19 cellular contexts compared by ENCODE assay signal in genomic region chr10:73424478-73424877, GRCh38. TPM values are rescaled to one million over a fixed set of nuclear protein-coding genes. Genes with fewer than 3 reads are reported as not detected.
DNase-seq lines count a peak whose midpoint lies in the region; ATAC-seq, FAIRE-seq and TF ChIP-seq lines count a peak whose summit lies in the region.
"Had no signal": no experiment of that assay in that cellular context is flagged by ENCODE, and none has a peak within 500 bp of the region (broad histone marks: within the 10 kb centered on the region; RNA-seq: fewer than 3 reads in every experiment).

No MANE protein-coding gene starts in this region.

- TF ChIP-seq POLR2A in HepG2 (IDR thresholded peaks at IDR 0.05; ENCODE audit: insufficient read depth in 1 of 2, low read depth in 2 of 2, low read length in 2 of 2) (no peak), tibial nerve (IDR thresholded peaks at IDR 0.05) (no peak)

- no TSS peak for BruUV-seq in HepG2 (replicated peaks; lab: Mats Ljungman, UMichigan)

- intact Hi-C loops in HepG2 (cut with micrococcal nuclease; ENCODE audit: unreplicated experiment): no loop called here

- H3K4me2 ChIP-seq in parathyroid adenoma (ENCODE audit: low read length) (peak overlapping the region; percentile 38), HepG2 (ENCODE audit: low read depth, low read length) (no peak overlapping the region)
- H3K4me2 ChIP-seq: A549 had no signal

- H3K27me3 ChIP-seq in parathyroid adenoma (ENCODE audit: control insufficient read depth, insufficient read depth, low read length) (no peaks in the 10 kb centered on the region), HepG2 (ENCODE audit: control insufficient read depth in 1 of 2, insufficient read depth in 2 of 2, low read length in 2 of 2) (no peaks in the 10 kb centered on the region), tibial nerve (no peaks in the 10 kb centered on the region)
- H3K27me3 ChIP-seq: BE2C had no signal

- peak; percentile 23 for DNase-seq in M059J (ENCODE audit: low read depth)
- peak; percentile 67 for DNase-seq in NCI-H69 (lab: John Stamatoyannopoulos, UW)
- peak; percentile 5 for DNase-seq in epithelial cell of prostate (ENCODE audit: low read depth, low spot score)
- no peak for DNase-seq in HepG2 (ENCODE audit: low spot score)
- no peak for DNase-seq in tibial nerve (ENCODE audit: low spot score in 2 of 2)
- DNase-seq: BE2C; CD4-positive, alpha-beta memory T cell; DMS79 treated with DMSO at 0.1 percent for 48 hours; EL; GDM1; GM23248; IMR-90 had no signal

- TF ChIP-seq RAD21 in HepG2 (CRISPR knock-in tag; IDR thresholded peaks at IDR 0.05): no peak

- H3K9ac ChIP-seq in parathyroid adenoma (no peak overlapping the region), HepG2 (ENCODE audit: insufficient read depth, low read depth, low read length) (no peak overlapping the region)
- H3K9ac ChIP-seq: GM23248 had no signal

- H3K4me1 ChIP-seq in parathyroid adenoma: no peaks in the 10 kb centered on the region
- peaks cover under 1% of the 10 kb centered on the region; the same call in 1 of the 2 replicates for H3K4me1 ChIP-seq in HepG2 (ENCODE audit: insufficient read depth, low read length)
- no peaks in the 10 kb centered on the region for H3K4me1 ChIP-seq in tibial nerve

- WGBS in HepG2 (ENCODE audit: low lambda C conversion rate): 94% methylated on average over 3 of the region's 3 CpGs
- WGBS in tibial nerve, 2 donors: 91% methylated on average over 3 of the region's 3 CpGs

- H3K27ac ChIP-seq in epithelial cell of prostate (no peak overlapping the region), parathyroid adenoma (no peak overlapping the region), HepG2 (ENCODE audit: extremely low read length, insufficient read depth, low read length) (no peak overlapping the region), tibial nerve (no peak overlapping the region)
- H3K27ac ChIP-seq: A549, C4-2B, GM23248 had no signal

- H4K20me1 ChIP-seq in HepG2 (ENCODE audit: insufficient read depth, low read length): no peaks in the 10 kb centered on the region

- H3K36me3 ChIP-seq in parathyroid adenoma (ENCODE audit: control insufficient read depth, insufficient read depth, low read length) (no peaks in the 10 kb centered on the region), HepG2 (replicated peaks in 1 of 2; ENCODE audit: control insufficient read depth in 1 of 2, insufficient read depth in 2 of 2, low read length in 2 of 2) (peaks cover 3% of the 10 kb centered on the region in 2 experiments; a peak in 3 of 5 replicates), tibial nerve (peaks cover 0 to 74% (median 9%) of the 10 kb centered on the region in 3 donors)

- H3K79me2 ChIP-seq in parathyroid adenoma (no peaks in the 10 kb centered on the region), HepG2 (ENCODE audit: insufficient read depth, low read length) (no peaks in the 10 kb centered on the region)

- CTCF ChIA-PET in HepG2 (lab: Yijun Ruan, JAX; ENCODE audit: low intra/inter-chr PET ratio, low total read pairs): no interaction called here

- POLR2A ChIA-PET in HepG2 (lab: Yijun Ruan, JAX): no interaction called here

- in situ Hi-C loops in HepG2 (cut with HindIII; ENCODE audit: extremely low pct_ligation_motif_present, low pct_unique_long_range_greater_than_20kb): no loop called here

- H2AFZ ChIP-seq in parathyroid adenoma: no peak overlapping the region
- no peak overlapping the region for H2AFZ ChIP-seq in HepG2 (ENCODE audit: low read length)
- H2AFZ ChIP-seq: GM23248 had no signal

- ATAC-seq in HepG2: no peak
- ATAC-seq: A549, HCT116 had no signal

- TF ChIP-seq CTCF in parathyroid adenoma (IDR thresholded peaks at IDR 0.05) (no peak), HepG2 (CRISPR knock-in tag; IDR thresholded peaks at IDR 0.05) (no peak), tibial nerve (IDR thresholded peaks at IDR 0.05) (no peak)

- H3K9me3 ChIP-seq in parathyroid adenoma (ENCODE audit: control insufficient read depth, low read length) (no peaks in the 10 kb centered on the region), HepG2 (ENCODE audit: low read length) (no peaks in the 10 kb centered on the region), tibial nerve (no peaks in the 10 kb centered on the region)
- H3K9me3 ChIP-seq: A549, BE2C had no signal

- no peak overlapping the region for H3K4me3 ChIP-seq in parathyroid adenoma (ENCODE audit: low read depth, low read length)
- H3K4me3 ChIP-seq in HepG2 (replicated peaks in 1 of 3; ENCODE audit: insufficient read depth in 1 of 3, low read depth in 2 of 3, low read length in 3 of 3): no peak overlapping the region
- no peak overlapping the region for H3K4me3 ChIP-seq in tibial nerve
- H3K4me3 ChIP-seq: A549, GM23248 had no signal

- no peak for TF ChIP-seq EP300 in HepG2 (IDR thresholded peaks at IDR 0.05; ENCODE audit: low read depth in 2 of 2, low read length in 2 of 2)
- no peak for TF ChIP-seq EP300 in HepG2 (CRISPR knock-in tag; IDR thresholded peaks at IDR 0.05; ENCODE audit: borderline replicate concordance)
- TF ChIP-seq EP300 in tibial nerve (IDR thresholded peaks at IDR 0.05): no peak

- no peak for FAIRE-seq in HepG2 (lab: Jason Lieb, UNC)
- FAIRE-seq: A549, GM12892, GM19239, H54 had no signal

TF ChIP-seq in HepG2, 621 proteins besides CTCF, POLR2A, EP300 and RAD21 (continues in another document):
- no peak for TF ChIP-seq BRD4 (CRISPR knock-in tag; IDR thresholded peaks at IDR 0.05)
- no peak for TF ChIP-seq NPAS2 (CRISPR knock-in tag; IDR thresholded peaks at IDR 0.05; ENCODE audit: borderline replicate concordance)

RNA-seq across cellular contexts. Expression of gene MSS51, which starts 8.9 kb away (rescaled TPM):
- 0.10 TPM in 1 of 2 replicates, not detected in the other for total RNA-seq in M059J (2014; rRNA removed; shearing (Covaris generic))
- total RNA-seq in HepG2 (2016; rRNA removed; fragmentation: Illumina TruSeq; extraction: Trizol) (0.18 and 0.91 TPM in 2 replicates), tibial nerve (1 to 10 TPM; 1.8 to 3.3 (median 3.0) TPM)
- 0.09 and 0.20 TPM in 2 replicates for total RNA-seq in HepG2 (2016; cell fraction: cytosol; rRNA removed; fragmentation: Illumina TruSeq; extraction: Trizol; ENCODE audit: low read depth)
- 0.25 and 0.78 TPM in 2 replicates for total RNA-seq in HepG2 (2016; cell fraction: insoluble cytoplasmic fraction; rRNA removed; fragmentation: Illumina TruSeq; extraction: Trizol)
- total RNA-seq in HepG2 (2016; cell fraction: membrane; rRNA removed; fragmentation: Illumina TruSeq; extraction: Trizol): 0.12 and 0.24 TPM in 2 replicates
- 1.7 and 1.8 TPM in 2 replicates for total RNA-seq in HepG2 (2016; cell fraction: nucleus; rRNA removed; fragmentation: Illumina TruSeq; extraction: Trizol)
- polyA plus RNA-seq in HepG2 (2011; rRNA removed): 2.3 and 2.4 TPM in 2 replicates
- polyA plus RNA-seq in HepG2 (2011; cell fraction: cytosol; rRNA removed): 0.52 and 0.54 TPM in 2 replicates
- polyA plus RNA-seq in HepG2 (2011; cell fraction: nucleus; rRNA removed): 7.4 and 7.6 TPM in 2 replicates
- polyA plus RNA-seq in HepG2 (2012): 0.76 and 1.1 TPM in 2 replicates
- polyA plus RNA-seq in HepG2 (2016; cell fraction: cytosol; fragmentation: Illumina TruSeq; extraction: Trizol; ENCODE audit: low read depth): 0.09 TPM in 1 of 2 replicates, not detected in the other
- 0.12 and 0.15 TPM in 2 replicates for polyA plus RNA-seq in HepG2 (2016; cell fraction: insoluble cytoplasmic fraction; fragmentation: Illumina TruSeq; extraction: Trizol; ENCODE audit: low read depth)
- polyA plus RNA-seq in HepG2 (2016; cell fraction: membrane; fragmentation: Illumina TruSeq; extraction: Trizol; ENCODE audit: low read depth): 0.11 and 0.16 TPM in 2 replicates
- 2.8 and 3.4 TPM in 2 replicates for polyA plus RNA-seq in HepG2 (2016; cell fraction: nucleus; fragmentation: Illumina TruSeq; extraction: Trizol; ENCODE audit: insufficient read depth, low read depth)
- polyA minus RNA-seq in HepG2 (2011; rRNA and poly(A)+ RNA removed; ENCODE audit: low replicate concordance): 2.2 and 2.7 TPM in 2 replicates
- 0.26 and 0.30 TPM in 2 replicates for polyA minus RNA-seq in HepG2 (2011; cell fraction: cytosol; rRNA and poly(A)+ RNA removed)
- 6.8 and 7.6 TPM in 2 replicates for polyA minus RNA-seq in HepG2 (2011; cell fraction: nucleus; rRNA and poly(A)+ RNA removed)

RNA-seq across cellular contexts. Expression of gene ANXA7, which starts 10.6 kb away (rescaled TPM):
- total RNA-seq in M059J (2014; rRNA removed; shearing (Covaris generic)): 121 and 151 TPM in 2 replicates
- total RNA-seq in HepG2 (2016; rRNA removed; fragmentation: Illumina TruSeq; extraction: Trizol): 89.0 and 139 TPM in 2 replicates
- total RNA-seq in HepG2 (2016; cell fraction: cytosol; rRNA removed; fragmentation: Illumina TruSeq; extraction: Trizol; ENCODE audit: low read depth): 10.5 and 13.7 TPM in 2 replicates
- 94.2 and 145 TPM in 2 replicates for total RNA-seq in HepG2 (2016; cell fraction: insoluble cytoplasmic fraction; rRNA removed; fragmentation: Illumina TruSeq; extraction: Trizol)
- total RNA-seq in HepG2 (2016; cell fraction: membrane; rRNA removed; fragmentation: Illumina TruSeq; extraction: Trizol): 21.5 and 22.7 TPM in 2 replicates
- 39.7 and 46.6 TPM in 2 replicates for total RNA-seq in HepG2 (2016; cell fraction: nucleus; rRNA removed; fragmentation: Illumina TruSeq; extraction: Trizol)
- 54.8 and 59.4 TPM in 2 replicates for polyA plus RNA-seq in HepG2 (2011; rRNA removed)
- polyA plus RNA-seq in HepG2 (2011; cell fraction: cytosol; rRNA removed): 38.7 and 48.7 TPM in 2 replicates
- polyA plus RNA-seq in HepG2 (2011; cell fraction: nucleus; rRNA removed): 28.0 and 34.8 TPM in 2 replicates
- polyA plus RNA-seq in HepG2 (2012): 48.1 and 51.9 TPM in 2 replicates
- 7.4 and 8.4 TPM in 2 replicates for polyA plus RNA-seq in HepG2 (2016; cell fraction: cytosol; fragmentation: Illumina TruSeq; extraction: Trizol; ENCODE audit: low read depth)
- polyA plus RNA-seq in HepG2 (2016; cell fraction: insoluble cytoplasmic fraction; fragmentation: Illumina TruSeq; extraction: Trizol; ENCODE audit: low read depth): 157 and 162 TPM in 2 replicates
- polyA plus RNA-seq in HepG2 (2016; cell fraction: membrane; fragmentation: Illumina TruSeq; extraction: Trizol; ENCODE audit: low read depth): 13.1 and 14.0 TPM in 2 replicates
- polyA plus RNA-seq in HepG2 (2016; cell fraction: nucleus; fragmentation: Illumina TruSeq; extraction: Trizol; ENCODE audit: insufficient read depth, low read depth): 64.1 and 68.1 TPM in 2 replicates
- 99.7 and 122 TPM in 2 replicates for polyA minus RNA-seq in HepG2 (2011; rRNA and poly(A)+ RNA removed; ENCODE audit: low replicate concordance)
- 42.4 and 48.0 TPM in 2 replicates for polyA minus RNA-seq in HepG2 (2011; cell fraction: cytosol; rRNA and poly(A)+ RNA removed)
- 29.0 and 39.9 TPM in 2 replicates for polyA minus RNA-seq in HepG2 (2011; cell fraction: nucleus; rRNA and poly(A)+ RNA removed)
- total RNA-seq in tibial nerve: 100 to 1,000 TPM in 2 of 4 donors, 10 to 100 TPM in 2; 82.7 to 141 (median 114) TPM

Comparison
In these comparisons a context has a peak if more than half of its experiments do, and no peak if none do; other contexts are left out.
1. DNase-seq: peak in M059J (single experiment), NCI-H69 (single experiment) and epithelial cell of prostate (single experiment); none in HepG2 (single experiment) and tibial nerve (0 of 2).